In the genomic region with DNA sequence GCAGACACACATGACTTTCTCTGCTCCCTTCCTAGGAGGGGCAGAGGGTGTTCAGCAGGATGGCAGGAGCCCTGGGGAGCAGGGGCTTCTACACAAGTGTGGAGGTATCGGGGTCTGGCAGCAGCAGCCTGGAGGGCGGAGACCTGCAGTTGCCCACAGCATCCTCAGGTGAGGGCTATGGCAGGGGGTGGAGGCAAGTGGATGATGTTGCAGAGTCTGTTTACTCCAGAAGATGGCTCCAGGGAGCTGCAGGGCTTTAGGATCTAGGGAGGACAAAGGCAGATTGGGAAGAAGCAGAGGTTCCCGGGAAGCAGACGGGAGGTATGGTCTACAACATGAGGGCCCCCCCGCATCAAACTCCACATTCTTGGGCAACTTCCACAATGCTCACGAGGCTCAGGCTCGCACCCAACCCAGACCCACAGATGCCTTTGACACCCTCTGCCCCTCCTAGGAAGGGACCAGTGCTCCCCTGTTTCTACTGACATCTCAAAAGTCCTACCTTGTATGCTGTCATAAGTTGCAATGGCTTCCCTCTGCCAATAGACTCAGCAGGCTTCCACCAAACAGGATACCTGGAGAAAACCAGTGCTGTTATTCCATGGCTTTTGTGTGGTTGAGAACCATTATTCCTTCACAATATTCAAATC, we compare ENCODE assay signal across 9 cellular contexts. TPM values are rescaled to one million over a fixed set of nuclear protein-coding genes. Genes with fewer than 3 reads are reported as not detected.
DNase-seq lines count a peak whose midpoint lies in the region; ATAC-seq, FAIRE-seq and TF ChIP-seq lines count a peak whose summit lies in the region.
"Had no signal": no experiment of that assay in that cellular context is flagged by ENCODE, and none has a peak within 500 bp of the region (broad histone marks: within the 10 kb centered on the region; RNA-seq: fewer than 3 reads in every experiment).

No MANE protein-coding gene starts in this region.

- 24 to 44% (median 27%) methylated on average over 7 of the region's 7 CpGs for WGBS in spleen, 5 donors

- peaks cover 6% of the 10 kb centered on the region for H3K4me1 Mint-ChIP-seq in activated naive CD8-positive, alpha-beta T cell treated with anti-CD3 and anti-CD28 coated beads, Interleukin-2, amount 50 U/mL, for 24 hours

- peak; percentile 60 for TF ChIP-seq CTCF in choroid plexus epithelial cell (conservative IDR thresholded peaks at IDR 0.05; ENCODE audit: low read depth, low read length)
- TF ChIP-seq CTCF in spleen (IDR thresholded peaks at IDR 0.05 in 8 of 11, conservative IDR thresholded peaks at IDR 0.05 in 3 of 11), result no peak

- H3K4me3 ChIP-seq in choroid plexus epithelial cell (ENCODE audit: low read depth, low read length) (no peak overlapping the region), spleen (no peak overlapping the region)

- no peak for ATAC-seq in activated naive CD8-positive, alpha-beta T cell treated with anti-CD3 and anti-CD28 coated beads, Interleukin-2, amount 50 U/mL, for 24 hours
- ATAC-seq in HG03095 (IDR thresholded peaks at IDR 0.05; ENCODE audit: unreplicated experiment), result no peak

- no peak for TF ChIP-seq POLR2A in spleen (IDR thresholded peaks at IDR 0.05)

- FAIRE-seq in frontal cortex (lab: Jason Lieb, UNC), result no peak

- intact Hi-C loops in spleen (cut with DNase I; ENCODE audit: low total_unique reads), result no loop called here

- no peaks in the 10 kb centered on the region for H3K9me3 ChIP-seq in spleen

- H3K4me3 Mint-ChIP-seq in activated naive CD8-positive, alpha-beta T cell treated with anti-CD3 and anti-CD28 coated beads, Interleukin-2, amount 50 U/mL, for 24 hours, result no peak overlapping the region

- H3K27me3 ChIP-seq in spleen (replicated peaks in 1 of 7), result peaks cover 0 to 52% (median 0%) of the 10 kb centered on the region in 7 donors

- no peaks in the 10 kb centered on the region for H3K36me3 Mint-ChIP-seq in activated naive CD8-positive, alpha-beta T cell treated with anti-CD3 and anti-CD28 coated beads, Interleukin-2, amount 50 U/mL, for 24 hours (ENCODE audit: low read depth)

- no peaks in the 10 kb centered on the region for H3K9me3 Mint-ChIP-seq in activated naive CD8-positive, alpha-beta T cell treated with anti-CD3 and anti-CD28 coated beads, Interleukin-2, amount 50 U/mL, for 24 hours
- H3K9me3 Mint-ChIP-seq: IgD-negative memory B cell had no signal

- no peak overlapping the region for H3K27ac ChIP-seq in spleen

- H3K27ac Mint-ChIP-seq in activated naive CD8-positive, alpha-beta T cell treated with anti-CD3 and anti-CD28 coated beads, Interleukin-2, amount 50 U/mL, for 24 hours, result no peak overlapping the region
- H3K27ac Mint-ChIP-seq: IgD-negative memory B cell had no signal

- peaks cover 34% of the 10 kb centered on the region for H3K27me3 Mint-ChIP-seq in activated naive CD8-positive, alpha-beta T cell treated with anti-CD3 and anti-CD28 coated beads, Interleukin-2, amount 50 U/mL, for 24 hours

- H3K36me3 ChIP-seq in spleen, result no peaks in the 10 kb centered on the region

- DNase-seq in NCI-H526 (lab: John Stamatoyannopoulos, UW), result peak; percentile 26 to 71
- DNase-seq in NCI-H526 treated with DMSO at 0.1 percent for 48 hours (lab: John Stamatoyannopoulos, UW), result no peak
- peak; percentile 54 for DNase-seq in NCI-H2227 (lab: John Stamatoyannopoulos, UW; ENCODE audit: unreplicated experiment)
- DNase-seq in choroid plexus epithelial cell (ENCODE audit: low read depth), result peak; percentile 35
- peak; percentile 64 for DNase-seq in spleen
- no peak for DNase-seq in activated naive CD8-positive, alpha-beta T cell treated with anti-CD3 and anti-CD28 coated beads, Interleukin-2, amount 50 U/mL, for 24 hours
- DNase-seq in frontal cortex (ENCODE audit: low spot score in 2 of 2), result no peak

- H3K4me1 ChIP-seq in spleen, result peaks cover 0 to 10% (median 4%) of the 10 kb centered on the region in 6 donors

RNA-seq across cellular contexts. Expression of gene ATP6V1C2, which starts 12.0 kb away (rescaled TPM):
- total RNA-seq in spleen (1 to 10 TPM in 2 of 7 donors, under 1 TPM in 2, not detected in 3; 0.23 to 9.2 (median 0.93) TPM), frontal cortex (1.2 TPM)
- polyA plus RNA-seq in spleen, result under 1 TPM; 0.45 to 0.70 (median 0.54) TPM

RNA-seq across cellular contexts. Expression of gene NOL10, which starts 19.6 kb away (rescaled TPM):
- 10 to 100 TPM; 19.3 to 32.8 (median 28.0) TPM for total RNA-seq in spleen
- polyA plus RNA-seq in spleen, result 10 to 100 TPM in 1 of 3 donors, 1 to 10 TPM in 2; 7.4 to 10.0 (median 7.5) TPM
- 63.6 TPM for total RNA-seq in frontal cortex

Comparison
In these comparisons a context has a peak if more than half of its experiments do, and no peak if none do; other contexts are left out.
1. DNase-seq: peak in NCI-H526 (2 of 2), NCI-H2227 (single experiment), choroid plexus epithelial cell (single experiment) and spleen (single experiment); none in NCI-H526 treated with DMSO at 0.1 percent for 48 hours (single experiment), activated naive CD8-positive, alpha-beta T cell treated with anti-CD3 and anti-CD28 coated beads, Interleukin-2, amount 50 U/mL, for 24 hours (single experiment) and frontal cortex (0 of 2).